In genomic region chr17:1351275-1351674, GRCh38 we compare ENCODE assay signal across 24 cellular contexts.
"Had no signal": no experiment of that assay in that cellular context is flagged by ENCODE, and none has a peak within 500 bp of the region (broad histone marks: within the 10 kb centered on the region; RNA-seq: fewer than 3 reads in every experiment).

No MANE protein-coding gene starts in this region.

- H3K27me3 Mint-ChIP-seq: activated CD4-positive, alpha-beta T cell treated with anti-CD3 and anti-CD28 coated beads, Interleukin-2, amount 10 ng/mL, durations not matched to agents 7 days and 5 days; activated T-helper 17 cell treated with anti-CD3 and anti-CD28 coated beads, Interleukin-2, amount 50 U/mL, for 72 hours; naive thymus-derived CD8-positive, alpha-beta T cell had no signal

- H3K27me3 ChIP-seq: left lung, neutrophil, pancreas, stomach, transverse colon, vagina had no signal

- FAIRE-seq: bronchial epithelial cell, endometrium, pancreas had no signal

- H3K27ac ChIP-seq: left lung, neutrophil, pancreas, stomach, transverse colon, vagina had no signal

- H3K9me3 Mint-ChIP-seq: activated CD4-positive, alpha-beta T cell treated with anti-CD3 and anti-CD28 coated beads, Interleukin-2, amount 10 ng/mL, durations not matched to agents 7 days and 5 days; activated naive CD4-positive, alpha-beta T cell treated with anti-CD3 and anti-CD28 coated beads, Interleukin-2, amount 50 U/mL, for 72 hours; activated T-helper 17 cell treated with anti-CD3 and anti-CD28 coated beads, Interleukin-2, amount 50 U/mL, for 72 hours; mesothelial cell of epicardium; naive thymus-derived CD8-positive, alpha-beta T cell; T-helper 1 cell treated with Interleukin-12 subunit alpha and Interleukin-12 subunit beta and Interleukin-4 antibody, amounts not matched to agents 30 μg/mL and 1 μg/mL, for 36 hours had no signal

- H3K9me3 ChIP-seq: left lung, neutrophil, pancreas, stomach, transverse colon, vagina had no signal

- H3K27ac Mint-ChIP-seq: activated CD8-positive, alpha-beta T cell treated with anti-CD3 and anti-CD28 coated beads, Interleukin-2, amount 10 ng/mL, durations not matched to agents 7 days and 5 days; activated T-helper 17 cell treated with anti-CD3 and anti-CD28 coated beads, Interleukin-2, amount 50 U/mL, for 72 hours; mesothelial cell of epicardium; T-helper 1 cell treated with Interleukin-12 subunit alpha and Interleukin-12 subunit beta and Interleukin-4 antibody, amounts not matched to agents 30 μg/mL and 1 μg/mL, for 36 hours had no signal

- H3K4me1 Mint-ChIP-seq: mesothelial cell of epicardium had no signal

- H3K4me3 Mint-ChIP-seq: activated CD4-positive, alpha-beta T cell treated with anti-CD3 and anti-CD28 coated beads, Interleukin-2, amount 10 ng/mL, durations not matched to agents 7 days and 5 days; activated CD8-positive, alpha-beta T cell treated with anti-CD3 and anti-CD28 coated beads, Interleukin-2, amount 10 ng/mL, durations not matched to agents 7 days and 5 days; activated T-helper 17 cell treated with anti-CD3 and anti-CD28 coated beads, Interleukin-2, amount 50 U/mL, for 72 hours; mesothelial cell of epicardium; naive thymus-derived CD8-positive, alpha-beta T cell; T-helper 1 cell treated with Interleukin-12 subunit alpha and Interleukin-12 subunit beta and Interleukin-4 antibody, amounts not matched to agents 30 μg/mL and 1 μg/mL, for 36 hours had no signal

- DNase-seq: activated CD4-positive, alpha-beta T cell treated with anti-CD3 and anti-CD28 coated beads, Interleukin-2, amount 10 ng/mL, durations not matched to agents 7 days and 5 days; activated CD8-positive, alpha-beta T cell treated with anti-CD3 and anti-CD28 coated beads, Interleukin-2, amount 10 ng/mL, durations not matched to agents 7 days and 5 days; amniotic stem cell; cerebellar nuclear complex; cortex of kidney; erythroblast; foreskin fibroblast; kidney glomerular epithelial cell; left lung; naive thymus-derived CD8-positive, alpha-beta T cell; right cardiac atrium; stimulated activated CD4-positive, alpha-beta T cell treated with anti-CD3 and anti-CD28 coated beads, Interleukin-4, amount 100 ng/mL, for 24 hours; stomach; transverse colon had no signal

- H3K4me3 ChIP-seq: left lung, lung, pancreas, stomach, transverse colon, vagina had no signal
